Comparison of ENCODE assay signal across 9 cellular contexts in genomic region chr15:89345245-89345644, GRCh38.
"Had no signal": no experiment of that assay in that cellular context is flagged by ENCODE, and none has a peak within 500 bp of the region (broad histone marks: within the 10 kb centered on the region; RNA-seq: fewer than 3 reads in every experiment).

No MANE protein-coding gene starts in this region.

- DNase-seq: H9, HCEC 1CT, Karpas-422, KBM-7 had no signal

- H3K4me2 ChIP-seq: GM23338, KMS-11 had no signal

- H3K27ac Mint-ChIP-seq: GM23338, H9 had no signal

- FAIRE-seq: H1, H54, HTR-8/SVneo had no signal

- H3K27ac ChIP-seq: KMS-11 had no signal

- H3K9me3 Mint-ChIP-seq: GM23338, H9 had no signal

- H3K4me3 Mint-ChIP-seq: GM23338, H9 had no signal

- H3K4me3 ChIP-seq: GM23338 had no signal
